26 cellular contexts compared by ENCODE assay signal in the genomic region with DNA sequence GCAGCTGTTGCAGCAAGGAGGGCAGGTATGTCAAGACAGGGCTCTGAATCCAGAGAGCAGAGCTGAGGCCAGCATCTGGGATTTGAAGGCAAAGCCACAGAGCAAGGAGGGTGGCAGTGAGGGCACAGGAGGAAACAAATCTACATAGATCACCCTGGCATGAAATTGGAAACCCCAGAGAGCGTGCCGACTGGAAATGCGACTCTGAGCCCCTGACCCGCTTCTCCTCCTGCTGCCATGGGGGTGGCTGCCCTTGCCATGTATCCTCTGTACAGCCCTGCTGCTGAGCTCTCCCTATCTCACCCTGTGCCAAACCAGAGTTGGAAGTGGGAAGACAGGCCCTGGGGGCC.
"Had no signal": no experiment of that assay in that cellular context is flagged by ENCODE, and none has a peak within 500 bp of the region (broad histone marks: within the 10 kb centered on the region; RNA-seq: fewer than 3 reads in every experiment).

No MANE protein-coding gene starts in this region.

- H3K9me3 Mint-ChIP-seq: activated naive CD4-positive, alpha-beta T cell treated with anti-CD3 and anti-CD28 coated beads, Interleukin-2, amount 50 U/mL, for 72 hours; activated T-cell treated with anti-CD3 and anti-CD28 coated beads, Interleukin-2, amount 50 U/mL, for 72 hours; stimulated activated effector memory CD8-positive, alpha-beta T cell treated with anti-CD3 and anti-CD28 coated beads, Interleukin-12 subunit alpha, Interleukin-12 subunit beta, amount 100 ng/mL, for 72 hours; stimulated activated naive CD8-positive, alpha-beta T cell treated with anti-CD3 and anti-CD28 coated beads, Interleukin-15, Interleukin-2, amounts not matched to agents 100 ng/mL and 50 ng/mL, for 24 hours had no signal

- H3K27ac Mint-ChIP-seq: activated CD4-positive, alpha-beta T cell treated with anti-CD3 and anti-CD28 coated beads for 36 hours; activated CD8-positive, alpha-beta memory T cell treated with anti-CD3 and anti-CD28 coated beads, Interleukin-2, amount 10 ng/mL, durations not matched to agents 7 days and 5 days; activated CD8-positive, alpha-beta T cell treated with anti-CD3 and anti-CD28 coated beads, Interleukin-2, amount 10 ng/mL, durations not matched to agents 7 days and 5 days; activated naive CD4-positive, alpha-beta T cell treated with anti-CD3 and anti-CD28 coated beads, Interleukin-2, amount 50 U/mL, for 72 hours; activated T-cell treated with anti-CD3 and anti-CD28 coated beads, Interleukin-2, amount 50 U/mL, for 72 hours; naive thymus-derived CD4-positive, alpha-beta T cell; stimulated activated effector memory CD8-positive, alpha-beta T cell treated with anti-CD3 and anti-CD28 coated beads, Interleukin-12 subunit alpha, Interleukin-12 subunit beta, amount 100 ng/mL, for 72 hours; stimulated activated naive CD8-positive, alpha-beta T cell treated with anti-CD3 and anti-CD28 coated beads, Interleukin-15, Interleukin-2, amounts not matched to agents 100 ng/mL and 50 ng/mL, for 24 hours had no signal

- H3K4me3 Mint-ChIP-seq: activated CD4-positive, alpha-beta T cell treated with anti-CD3 and anti-CD28 coated beads for 36 hours; activated CD8-positive, alpha-beta memory T cell treated with anti-CD3 and anti-CD28 coated beads, Interleukin-2, amount 10 ng/mL, durations not matched to agents 7 days and 5 days; activated CD8-positive, alpha-beta T cell treated with anti-CD3 and anti-CD28 coated beads, Interleukin-2, amount 10 ng/mL, durations not matched to agents 7 days and 5 days; activated T-cell treated with anti-CD3 and anti-CD28 coated beads, Interleukin-2, amount 50 U/mL, for 72 hours; naive thymus-derived CD4-positive, alpha-beta T cell; stimulated activated effector memory CD8-positive, alpha-beta T cell treated with anti-CD3 and anti-CD28 coated beads, Interleukin-12 subunit alpha, Interleukin-12 subunit beta, amount 100 ng/mL, for 72 hours; stimulated activated naive CD8-positive, alpha-beta T cell treated with anti-CD3 and anti-CD28 coated beads, Interleukin-15, Interleukin-2, amounts not matched to agents 100 ng/mL and 50 ng/mL, for 24 hours had no signal

- H3K27ac ChIP-seq: cardiac muscle cell, coronary artery, dorsolateral prefrontal cortex, gastroesophageal sphincter, sigmoid colon, tibial artery, upper lobe of right lung had no signal

- H3K27me3 ChIP-seq: cardiac muscle cell, gastroesophageal sphincter, sigmoid colon, tibial artery, upper lobe of right lung had no signal

- H3K36me3 Mint-ChIP-seq: activated CD8-positive, alpha-beta memory T cell treated with anti-CD3 and anti-CD28 coated beads, Interleukin-2, amount 10 ng/mL, durations not matched to agents 7 days and 5 days; activated naive CD4-positive, alpha-beta T cell treated with anti-CD3 and anti-CD28 coated beads, Interleukin-2, amount 50 U/mL, for 72 hours; naive thymus-derived CD4-positive, alpha-beta T cell; stimulated activated effector memory CD8-positive, alpha-beta T cell treated with anti-CD3 and anti-CD28 coated beads, Interleukin-12 subunit alpha, Interleukin-12 subunit beta, amount 100 ng/mL, for 72 hours had no signal

- H3K36me3 ChIP-seq: cardiac muscle cell, gastroesophageal sphincter, sigmoid colon, tibial artery, upper lobe of right lung had no signal

- H3K4me1 ChIP-seq: upper lobe of right lung had no signal

- H3K9me3 ChIP-seq: gastroesophageal sphincter, sigmoid colon, tibial artery, upper lobe of right lung had no signal

- H3K4me3 ChIP-seq: cardiac muscle cell, coronary artery, dorsolateral prefrontal cortex, gastroesophageal sphincter, sigmoid colon, tibial artery, upper lobe of right lung had no signal

- H3K4me1 Mint-ChIP-seq: activated CD8-positive, alpha-beta memory T cell treated with anti-CD3 and anti-CD28 coated beads, Interleukin-2, amount 10 ng/mL, durations not matched to agents 7 days and 5 days; stimulated activated effector memory CD8-positive, alpha-beta T cell treated with anti-CD3 and anti-CD28 coated beads, Interleukin-12 subunit alpha, Interleukin-12 subunit beta, amount 100 ng/mL, for 72 hours had no signal

- DNase-seq: activated CD4-positive, alpha-beta T cell treated with anti-CD3 and anti-CD28 coated beads for 36 hours; activated CD4-positive, CD25-positive, alpha-beta regulatory T cell; activated CD8-positive, alpha-beta memory T cell treated with anti-CD3 and anti-CD28 coated beads, Interleukin-2, amount 10 ng/mL, durations not matched to agents 7 days and 5 days; activated CD8-positive, alpha-beta T cell treated with anti-CD3 and anti-CD28 coated beads, Interleukin-2, amount 10 ng/mL, durations not matched to agents 7 days and 5 days; activated naive CD4-positive, alpha-beta T cell; activated T-cell treated with anti-CD3 and anti-CD28 coated beads, Interleukin-2, amount 50 U/mL, for 72 hours; dorsolateral prefrontal cortex; effector memory CD4-positive, alpha-beta T cell; erythroblast; head of caudate nucleus; hippocampal formation; left cardiac atrium; midbrain; naive thymus-derived CD4-positive, alpha-beta T cell; posterior cingulate gyrus; sigmoid colon; small intestine; stimulated activated CD4-positive, alpha-beta T cell treated with anti-CD3 and anti-CD28 coated beads, Interleukin-4, amount 100 ng/mL, for 24 hours; tibial artery; upper lobe of right lung had no signal
